Comparison of ENCODE assay signal across 11 cellular contexts in the genomic region with DNA sequence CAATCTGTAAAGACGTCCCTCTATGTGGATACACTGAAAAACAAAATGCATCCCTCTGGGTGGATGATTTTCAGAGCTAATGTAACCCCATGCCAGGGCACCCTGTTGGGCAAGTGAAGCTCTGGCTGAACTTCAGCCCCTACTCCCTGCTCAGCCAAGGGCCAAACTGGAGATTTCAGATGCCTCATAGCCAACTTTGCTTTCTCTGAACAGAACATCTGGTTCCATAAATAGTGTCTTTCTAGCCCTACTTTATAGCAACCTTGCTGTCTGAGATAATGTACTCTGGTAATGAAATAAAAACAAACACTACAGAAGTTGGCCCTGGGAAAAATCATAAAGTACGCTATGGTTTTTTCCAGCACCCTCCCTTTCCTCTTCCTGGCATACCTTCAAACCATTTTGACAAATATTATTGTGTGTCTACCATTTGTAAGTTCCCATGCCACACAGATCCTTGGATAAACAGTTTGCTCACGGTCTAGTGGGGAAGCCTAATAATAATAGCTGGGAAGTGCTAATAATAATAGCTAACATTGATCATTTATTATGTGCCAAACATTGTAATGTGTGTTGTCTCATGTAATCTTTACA.
DNase-seq lines count a peak whose midpoint lies in the region; ATAC-seq and TF ChIP-seq lines count a peak whose summit lies in the region.
"Had no signal": no experiment of that assay in that cellular context is flagged by ENCODE, and none has a peak within 500 bp of the region (broad histone marks: within the 10 kb centered on the region; RNA-seq: fewer than 3 reads in every experiment).

No MANE protein-coding gene starts in this region.

- H3K36me3 ChIP-seq in OCI-LY3 (replicated peaks; ENCODE audit: low read depth, low read length) (peaks cover 21% of the 10 kb centered on the region), duodenal mucosa (ENCODE audit: control insufficient read depth in 1 of 2, insufficient read depth in 2 of 2, low read length in 2 of 2) (no peaks in the 10 kb centered on the region)

- H3K27ac ChIP-seq in OCI-LY3 (ENCODE audit: low read length), result peak overlapping the region; percentile 100
- H3K27ac ChIP-seq in duodenal mucosa (ENCODE audit: low read depth, low read length), result peak overlapping the region; percentile 21

- H3K36me3 Mint-ChIP-seq in stimulated activated memory B cell treated with anti-CD40 and anti-IgM and Interleukin-4, amounts not matched to agents 10 μg/mL and 1 μg/mL and 100 μg/mL, for 72 hours, result peaks cover 39% of the 10 kb centered on the region
- H3K36me3 Mint-ChIP-seq: activated naive CD4-positive, alpha-beta T cell treated with anti-CD3 and anti-CD28 coated beads, Interleukin-2, amount 50 U/mL, for 72 hours had no signal

- peak overlapping the region; percentile 99 for H3K27ac Mint-ChIP-seq in stimulated activated memory B cell treated with anti-CD40 and anti-IgM and Interleukin-4, amounts not matched to agents 10 μg/mL and 1 μg/mL and 100 μg/mL, for 72 hours
- H3K27ac Mint-ChIP-seq: CD4-positive, alpha-beta T cell had no signal

- H3K4me3 Mint-ChIP-seq in stimulated activated memory B cell treated with anti-CD40 and anti-IgM and Interleukin-4, amounts not matched to agents 10 μg/mL and 1 μg/mL and 100 μg/mL, for 72 hours, result peak overlapping the region; percentile 61
- H3K4me3 Mint-ChIP-seq: CD4-positive, alpha-beta T cell had no signal

- H3K27me3 ChIP-seq in OCI-LY3 (ENCODE audit: low read depth, low read length) (no peaks in the 10 kb centered on the region), duodenal mucosa (ENCODE audit: control insufficient read depth in 1 of 2, insufficient read depth in 2 of 2, low read length in 2 of 2) (no peaks in the 10 kb centered on the region)

- no peaks in the 10 kb centered on the region for H4K20me1 ChIP-seq in OCI-LY3 (ENCODE audit: insufficient read depth, low read length)

- H3K27me3 Mint-ChIP-seq in stimulated activated memory B cell treated with anti-CD40 and anti-IgM and Interleukin-4, amounts not matched to agents 10 μg/mL and 1 μg/mL and 100 μg/mL, for 72 hours, result no peaks in the 10 kb centered on the region

- H3K4me1 ChIP-seq in OCI-LY3 (ENCODE audit: low read length) (peaks cover 69% of the 10 kb centered on the region), duodenal mucosa (ENCODE audit: control insufficient read depth in 1 of 2, insufficient read depth in 2 of 2, low read length in 2 of 2) (peaks cover 12 to 18% of the 10 kb centered on the region in 2 donors)

- peak overlapping the region; percentile 79 for H3K4me2 ChIP-seq in OCI-LY3 (ENCODE audit: low read length)

- peaks cover 76% of the 10 kb centered on the region for H3K4me1 Mint-ChIP-seq in stimulated activated memory B cell treated with anti-CD40 and anti-IgM and Interleukin-4, amounts not matched to agents 10 μg/mL and 1 μg/mL and 100 μg/mL, for 72 hours

- in situ Hi-C loops in GM13977 (cut with MboI; ENCODE audit: low pct_unique_long_range_greater_than_20kb, low sequenced_read_pairs, unreplicated experiment), result loop anchor here (10.0 kb wide), 1 partner anchor 85 kb away; no protein-coding TSS in a partner anchor

- H2AFZ ChIP-seq in OCI-LY3 (ENCODE audit: low read depth, low read length), result no peak overlapping the region

- peak overlapping the region; percentile 95 for H3K9ac ChIP-seq in OCI-LY3 (ENCODE audit: low read length)
- no peak overlapping the region for H3K9ac ChIP-seq in duodenal mucosa (ENCODE audit: low read depth in 1 of 2, low read length in 2 of 2)

- H3K9me3 ChIP-seq in OCI-LY3 (ENCODE audit: insufficient read depth, low read length) (peaks cover 6% of the 10 kb centered on the region; the same call in 1 of the 2 replicates), duodenal mucosa (ENCODE audit: control insufficient read depth in 1 of 2, low read length in 2 of 2) (peaks cover 0 to 2% of the 10 kb centered on the region in 2 donors)

- ATAC-seq in stimulated activated memory B cell treated with anti-CD40 and anti-IgM and Interleukin-4, amounts not matched to agents 10 μg/mL and 1 μg/mL and 100 μg/mL, for 72 hours, result no peak
- ATAC-seq in GM21825 (IDR thresholded peaks at IDR 0.05; ENCODE audit: unreplicated experiment), result no peak

- DNase-seq in GM12865 (ENCODE audit: low read depth), result peak; percentile 26
- no peak for DNase-seq in GM13977 (ENCODE audit: low spot score)
- no peak for DNase-seq in islet precursor cell
- DNase-seq: CD4-positive, alpha-beta T cell; effector CD4-positive, alpha-beta T cell; NCI-H1417 had no signal

- peaks cover 70% of the 10 kb centered on the region for H3K79me2 ChIP-seq in OCI-LY3 (ENCODE audit: low read length)

- H3K9me3 Mint-ChIP-seq in stimulated activated memory B cell treated with anti-CD40 and anti-IgM and Interleukin-4, amounts not matched to agents 10 μg/mL and 1 μg/mL and 100 μg/mL, for 72 hours, result peaks cover 3% of the 10 kb centered on the region
- H3K9me3 Mint-ChIP-seq: activated naive CD4-positive, alpha-beta T cell treated with anti-CD3 and anti-CD28 coated beads, Interleukin-2, amount 50 U/mL, for 72 hours; CD4-positive, alpha-beta T cell had no signal

- H3K4me3 ChIP-seq in GM12865 (ENCODE audit: low read depth, low read length) (peak overlapping the region; percentile 99), OCI-LY3 (ENCODE audit: low read length) (peak overlapping the region; percentile 65; the same call in 1 of the 2 replicates), duodenal mucosa (ENCODE audit: low read depth in 1 of 2, low read length in 2 of 2) (no peak overlapping the region)

- TF ChIP-seq CTCF in GM12865 (IDR thresholded peaks at IDR 0.05; ENCODE audit: insufficient read depth, low read depth, low read length, missing control alignments) (no peak), OCI-LY3 (IDR thresholded peaks at IDR 0.05; ENCODE audit: low read depth, low read length) (no peak), GM13977 (IDR thresholded peaks at IDR 0.05; ENCODE audit: extremely low read depth, insufficient read depth, missing control alignments) (no peak)

Comparison
In these comparisons a context has a peak if more than half of its experiments do, and no peak if none do; other contexts are left out.
1. H3K4me3 ChIP-seq: peak in GM12865 (single experiment) and OCI-LY3 (single experiment); none in duodenal mucosa (0 of 2).